19 cellular contexts compared by ENCODE assay signal in genomic region chr12:43730283-43730682, GRCh38. TPM values are rescaled to one million over a fixed set of nuclear protein-coding genes. Genes with fewer than 3 reads are reported as not detected.
"Had no signal": no experiment of that assay in that cellular context is flagged by ENCODE, and none has a peak within 500 bp of the region (broad histone marks: within the 10 kb centered on the region; RNA-seq: fewer than 3 reads in every experiment).

No MANE protein-coding gene starts in this region.

- H3K36me3 ChIP-seq: cardiac muscle cell, ovary, prostate gland had no signal

- H3K4me1 Mint-ChIP-seq: activated B cell treated with CpG ODN at 0.5 μM for 24 hours, mesothelial cell of epicardium had no signal

- H3K9me3 Mint-ChIP-seq: activated B cell treated with CpG ODN at 0.5 μM for 24 hours; activated CD4-positive, alpha-beta T cell treated with anti-CD3 and anti-CD28 coated beads, Interleukin-2, amount 10 ng/mL, durations not matched to agents 7 days and 5 days; natural killer cell treated with Interleukin-12 subunit alpha and Interleukin-12 subunit beta and Interleukin-15 and Interleukin-18, amount 100 ng/mL, for 72 hours had no signal

- H3K27me3 ChIP-seq: body of pancreas, gastroesophageal sphincter, neutrophil, ovary, thyroid gland had no signal

- H3K27ac ChIP-seq: body of pancreas, cardiac muscle cell, epithelial cell of prostate, gastroesophageal sphincter, neutrophil, ovary, prostate gland, thyroid gland had no signal

- H3K9me3 ChIP-seq: body of pancreas, gastroesophageal sphincter, neutrophil, ovary, prostate gland, thyroid gland had no signal

- H3K36me3 Mint-ChIP-seq: natural killer cell treated with Interleukin-12 subunit alpha and Interleukin-12 subunit beta and Interleukin-15 and Interleukin-18, amount 100 ng/mL, for 72 hours had no signal

- ATAC-seq: body of pancreas; gastroesophageal sphincter; left ventricle myocardium superior; natural killer cell treated with Interleukin-12 subunit alpha and Interleukin-12 subunit beta and Interleukin-15 and Interleukin-18, amount 100 ng/mL, for 72 hours had no signal

- DNase-seq: activated B cell treated with CpG ODN at 0.5 μM for 24 hours; activated CD4-positive, alpha-beta T cell treated with anti-CD3 and anti-CD28 coated beads, Interleukin-2, amount 10 ng/mL, durations not matched to agents 7 days and 5 days; anterior cingulate cortex; body of pancreas; head of caudate nucleus; hypothalamus; left ventricle myocardium superior; mammary epithelial cell; ovary; stimulated activated CD4-positive, alpha-beta T cell treated with anti-CD3 and anti-CD28 coated beads, Interleukin-2, amount 100 ng/mL, for 48 hours; substantia nigra; thyroid gland had no signal

- H3K27me3 Mint-ChIP-seq: activated B cell treated with CpG ODN at 0.5 μM for 24 hours; activated CD4-positive, alpha-beta T cell treated with anti-CD3 and anti-CD28 coated beads, Interleukin-2, amount 10 ng/mL, durations not matched to agents 7 days and 5 days; natural killer cell treated with Interleukin-12 subunit alpha and Interleukin-12 subunit beta and Interleukin-15 and Interleukin-18, amount 100 ng/mL, for 72 hours had no signal

- H3K4me1 ChIP-seq: body of pancreas, gastroesophageal sphincter, prostate gland, thyroid gland had no signal

- H3K27ac Mint-ChIP-seq: activated B cell treated with CpG ODN at 0.5 μM for 24 hours; activated CD4-positive, alpha-beta T cell treated with anti-CD3 and anti-CD28 coated beads, Interleukin-2, amount 10 ng/mL, durations not matched to agents 7 days and 5 days; mesothelial cell of epicardium; natural killer cell treated with Interleukin-12 subunit alpha and Interleukin-12 subunit beta and Interleukin-15 and Interleukin-18, amount 100 ng/mL, for 72 hours had no signal

- H3K4me3 Mint-ChIP-seq: activated B cell treated with CpG ODN at 0.5 μM for 24 hours; activated CD4-positive, alpha-beta T cell treated with anti-CD3 and anti-CD28 coated beads, Interleukin-2, amount 10 ng/mL, durations not matched to agents 7 days and 5 days; mesothelial cell of epicardium; natural killer cell treated with Interleukin-12 subunit alpha and Interleukin-12 subunit beta and Interleukin-15 and Interleukin-18, amount 100 ng/mL, for 72 hours had no signal

- H3K4me3 ChIP-seq: body of pancreas, cardiac muscle cell, gastroesophageal sphincter, ovary, prostate gland, thyroid gland had no signal

RNA-seq across cellular contexts. Expression of gene PUS7L, which starts 28.3 kb away (rescaled TPM):
- total RNA-seq: cardiac muscle cell had no signal

RNA-seq across cellular contexts. Expression of gene IRAK4, which starts 28.5 kb away (rescaled TPM):
- total RNA-seq: cardiac muscle cell had no signal
